22 cellular contexts compared by ENCODE assay signal in the genomic region with DNA sequence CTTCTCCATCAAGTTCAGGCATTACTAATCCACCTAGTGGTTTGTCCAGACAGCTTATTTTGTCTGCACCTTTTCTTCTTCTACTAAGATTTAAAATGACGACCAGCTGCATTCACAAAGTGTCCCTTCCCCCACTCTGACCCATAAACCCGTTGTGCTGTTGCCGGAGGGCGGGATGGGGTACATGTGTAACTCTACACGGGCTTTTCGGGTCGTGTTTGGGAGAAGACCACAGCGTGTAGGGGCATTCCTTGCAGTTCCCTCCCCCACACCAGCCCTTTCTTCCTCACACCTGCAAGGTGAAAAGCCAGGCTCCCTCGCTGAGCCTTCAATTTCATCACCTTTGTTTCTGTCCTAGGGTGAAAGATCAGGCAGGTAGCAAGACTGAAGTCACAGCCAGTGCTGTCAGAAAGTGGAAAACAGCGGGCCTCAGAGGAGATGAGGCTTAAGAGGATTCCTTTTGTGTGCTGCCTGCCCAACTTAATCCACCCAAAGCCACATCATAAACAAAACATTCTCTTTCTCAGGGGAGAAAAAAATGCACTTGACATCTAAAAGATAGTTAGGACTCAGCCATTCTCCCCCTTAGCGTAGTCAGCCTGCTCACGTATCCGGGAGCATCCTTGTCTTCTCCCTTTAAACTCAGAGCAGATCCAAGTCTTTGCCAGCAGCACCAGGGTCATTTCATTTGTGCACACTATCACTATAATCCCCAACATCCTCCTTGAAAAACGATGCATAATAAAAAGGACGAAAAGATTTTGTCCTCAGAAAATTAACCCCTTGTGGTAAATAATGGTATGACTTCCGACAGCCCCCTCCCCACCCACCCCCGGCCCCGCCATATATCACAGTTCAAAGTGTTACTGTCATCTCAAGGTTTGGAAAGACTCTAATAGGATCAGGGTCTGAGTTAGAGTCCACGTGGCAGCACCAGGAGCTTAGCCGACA.
"Had no signal": no experiment of that assay in that cellular context is flagged by ENCODE, and none has a peak within 500 bp of the region (broad histone marks: within the 10 kb centered on the region; RNA-seq: fewer than 3 reads in every experiment).

No MANE protein-coding gene starts in this region.

- H3K9me3 ChIP-seq: ascending aorta, heart left ventricle, mucosa of descending colon, right atrium auricular region, transverse colon had no signal

- H3K36me3 ChIP-seq: ascending aorta, breast epithelium, heart left ventricle, right atrium auricular region, transverse colon had no signal

- H3K27ac ChIP-seq: ascending aorta, breast epithelium, epithelial cell of prostate, heart left ventricle, right atrium auricular region, skin epidermis, transverse colon had no signal

- DNase-seq: activated CD4-positive, alpha-beta T cell treated with anti-CD3 and anti-CD28 coated beads for 1 hour; activated CD4-positive, alpha-beta T cell treated with anti-CD3 and anti-CD28 coated beads, Interleukin-2, amount 50 U/mL, for 48 hours; activated naive CD4-positive, alpha-beta T cell treated with anti-CD3 and anti-CD28 coated beads, Interleukin-2, amount 10 ng/mL, durations not matched to agents 7 days and 5 days; cerebellar nuclear complex; effector memory CD8-positive, alpha-beta T cell; heart left ventricle; islet precursor cell; mucosa of descending colon; naive thymus-derived CD4-positive, alpha-beta T cell; nucleus accumbens; posterior cingulate gyrus; stimulated activated naive CD8-positive, alpha-beta T cell treated with anti-CD3 and anti-CD28 coated beads, Interleukin-15, Interleukin-2, amounts not matched to agents 100 U/mL and 50 U/mL, for 24 hours; T-cell; T1000; transverse colon had no signal

- H3K4me1 ChIP-seq: ascending aorta, breast epithelium, heart left ventricle, right atrium auricular region, transverse colon had no signal

- H3K27me3 ChIP-seq: ascending aorta, breast epithelium, heart left ventricle, right atrium auricular region, transverse colon had no signal

- ATAC-seq: activated T-helper 17 cell treated with anti-CD3 and anti-CD28 coated beads, Interleukin-2, amount 50 U/mL, for 72 hours; effector memory CD8-positive, alpha-beta T cell; heart left ventricle; left lobe of liver; mucosa of descending colon; naive thymus-derived CD4-positive, alpha-beta T cell; stimulated activated naive CD8-positive, alpha-beta T cell treated with anti-CD3 and anti-CD28 coated beads, Interleukin-15, Interleukin-2, amounts not matched to agents 100 U/mL and 50 U/mL, for 24 hours; T-cell had no signal

- H3K4me3 ChIP-seq: ascending aorta, breast epithelium, heart left ventricle, mucosa of descending colon, right atrium auricular region, skin epidermis, transverse colon had no signal
